11 cellular contexts compared by ENCODE assay signal in the genomic region with DNA sequence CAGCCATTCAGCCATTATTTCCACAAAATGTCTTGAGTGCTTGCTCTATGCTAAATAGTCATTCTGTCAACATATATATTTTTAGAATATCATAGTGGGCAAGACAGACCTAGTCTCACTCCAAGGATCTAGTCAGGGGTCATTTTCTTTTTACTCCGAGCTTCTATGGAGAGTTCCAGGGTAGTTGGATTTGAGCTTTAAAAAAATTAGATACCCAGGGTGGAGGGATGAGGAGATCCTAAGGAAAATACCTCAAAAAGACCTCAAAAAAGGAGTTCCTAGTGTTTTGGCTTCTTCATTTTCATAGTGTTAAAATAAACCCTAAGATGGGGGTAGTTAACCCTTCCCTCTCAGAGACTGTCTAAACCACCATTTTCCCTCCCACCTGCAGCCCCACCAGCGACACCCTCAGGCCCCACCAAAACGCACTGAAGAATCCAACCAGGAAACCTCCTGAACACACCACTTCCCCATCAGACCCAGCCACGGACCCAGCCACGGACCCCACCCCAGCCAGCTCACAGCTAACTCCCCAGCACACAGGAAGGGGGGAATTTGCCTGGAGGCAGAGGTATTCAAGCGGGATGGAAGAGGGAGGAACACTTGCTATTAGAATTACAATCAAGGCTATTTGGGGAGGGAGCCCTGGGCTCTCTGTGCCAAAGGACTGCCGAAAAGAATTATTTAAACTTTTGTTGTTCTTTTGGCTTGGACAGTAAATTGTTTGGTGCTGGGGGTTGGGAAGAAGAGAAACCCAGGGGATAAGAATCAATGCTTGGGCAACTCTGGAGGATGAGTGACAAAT. TPM values are rescaled to one million over a fixed set of nuclear protein-coding genes. Genes with fewer than 3 reads are reported as not detected.
DNase-seq lines count a peak whose midpoint lies in the region; ATAC-seq and TF ChIP-seq lines count a peak whose summit lies in the region.
"Had no signal": no experiment of that assay in that cellular context is flagged by ENCODE, and none has a peak within 500 bp of the region (broad histone marks: within the 10 kb centered on the region; RNA-seq: fewer than 3 reads in every experiment).

No MANE protein-coding gene starts in this region.

- H3K36me3 ChIP-seq in BE2C, result no peaks in the 10 kb centered on the region
- no peaks in the 10 kb centered on the region for H3K36me3 ChIP-seq in HAP-1 (replicated peaks)
- H3K36me3 ChIP-seq: adrenal gland had no signal

- CTCF ChIA-PET in activated B cell treated with CpG ODN at 0.5 μM for 24 hours (lab: Charles Lee), result interaction anchor here (0.6 kb wide), 1 partner anchor 35 kb away, joined by 3 read pairs; no protein-coding TSS in a partner anchor

- peak overlapping the region; percentile 75 for H3K4me3 ChIP-seq in BE2C (ENCODE audit: low read depth, low read length)
- peak overlapping the region; percentile 40 for H3K4me3 ChIP-seq in HAP-1

- H3K9me3 Mint-ChIP-seq in activated B cell treated with CpG ODN at 0.5 μM for 24 hours (no peaks in the 10 kb centered on the region), immature natural killer cell (no peaks in the 10 kb centered on the region)

- H3K9me3 ChIP-seq in BE2C (no peaks in the 10 kb centered on the region), HAP-1 (no peaks in the 10 kb centered on the region)
- H3K9me3 ChIP-seq: adrenal gland had no signal

- H3K4me1 Mint-ChIP-seq in activated B cell treated with CpG ODN at 0.5 μM for 24 hours (peaks cover 20% of the 10 kb centered on the region), immature natural killer cell (peaks cover 20 to 24% of the 10 kb centered on the region in 2 donors)

- intact Hi-C loops in activated B cell treated with CpG ODN at 0.5 μM for 24 hours (cut with micrococcal nuclease), result no loop called here

- H3K4me3 Mint-ChIP-seq in activated B cell treated with CpG ODN at 0.5 μM for 24 hours (peak overlapping the region; percentile 9), immature natural killer cell (peak overlapping the region in 3 of 5 donors; percentile 70 to 81 (median 76))

- H3K27me3 Mint-ChIP-seq in activated B cell treated with CpG ODN at 0.5 μM for 24 hours, result peaks cover 34% of the 10 kb centered on the region
- H3K27me3 Mint-ChIP-seq in immature natural killer cell (ENCODE audit: low read depth in 3 of 3), result peaks cover 2 to 24% (median 20%) of the 10 kb centered on the region in 3 donors

- no peak for DNase-seq in BE2C
- peak; percentile 64 to 69 for DNase-seq in HAP-1 (ENCODE audit: low spot score in 2 of 2)
- DNase-seq in activated B cell treated with CpG ODN at 0.5 μM for 24 hours, result no peak
- no peak for DNase-seq in immature natural killer cell
- DNase-seq in activated CD8-positive, alpha-beta memory T cell treated with anti-CD3 and anti-CD28 coated beads, Interleukin-2, amount 50 U/mL, for 48 hours, result no peak
- no peak for DNase-seq in mucosa of gallbladder (ENCODE audit: low spot score)
- DNase-seq in GM19238 (ENCODE audit: insufficient read length, low spot score), result no peak
- DNase-seq: GF-D8 had no signal

- no peaks in the 10 kb centered on the region for H3K27me3 ChIP-seq in BE2C
- peaks cover 10% of the 10 kb centered on the region for H3K27me3 ChIP-seq in HAP-1 (ENCODE audit: low read depth)
- H3K27me3 ChIP-seq: adrenal gland, foreskin keratinocyte had no signal

- in situ Hi-C loops in HAP-1 (cut with MboI; ENCODE audit: low sequenced_read_pairs), result no loop called here

- H3K4me1 ChIP-seq in BE2C (peaks cover 8% of the 10 kb centered on the region), HAP-1 (peaks cover 14% of the 10 kb centered on the region)

- no peak for ATAC-seq in activated B cell treated with CpG ODN at 0.5 μM for 24 hours (ENCODE audit: low read depth)
- ATAC-seq in GM18498 (IDR thresholded peaks at IDR 0.05; ENCODE audit: unreplicated experiment), result no peak
- ATAC-seq: foreskin keratinocyte had no signal

- no peaks in the 10 kb centered on the region for H3K36me3 Mint-ChIP-seq in activated B cell treated with CpG ODN at 0.5 μM for 24 hours (ENCODE audit: low read depth)
- H3K36me3 Mint-ChIP-seq in immature natural killer cell, result peaks cover 0 to 2% (median 0%) of the 10 kb centered on the region in 3 donors

- no peak overlapping the region for H3K27ac Mint-ChIP-seq in activated B cell treated with CpG ODN at 0.5 μM for 24 hours
- H3K27ac Mint-ChIP-seq in immature natural killer cell, result no peak overlapping the region

- TF ChIP-seq CTCF in BE2C (IDR thresholded peaks at IDR 0.05; ENCODE audit: low read depth, low read length), result no peak
- no peak for TF ChIP-seq CTCF in activated B cell treated with CpG ODN at 0.5 μM for 24 hours (IDR thresholded peaks at IDR 0.05)

- POLR2A ChIA-PET in activated B cell treated with CpG ODN at 0.5 μM for 24 hours (lab: Charles Lee), result no interaction called here

RNA-seq across cellular contexts. Expression of gene ETV4, which starts 2.2 kb away (rescaled TPM):
- 146 TPM for polyA plus RNA-seq in BE2C (2012; ENCODE audit: insufficient read depth, insufficient read length, low read depth)
- total RNA-seq in activated B cell treated with CpG ODN at 0.5 μM for 24 hours (0.10 TPM in 1 of 2 replicates, not detected in the other), mucosa of gallbladder (47.6 TPM)
- not detected for polyA plus RNA-seq in immature natural killer cell

Comparison
In these comparisons a context has a peak if more than half of its experiments do, and no peak if none do; other contexts are left out.
1. DNase-seq: peak in HAP-1 (2 of 2); none in BE2C (single experiment), activated B cell treated with CpG ODN at 0.5 μM for 24 hours (single experiment), immature natural killer cell (0 of 3), activated CD8-positive, alpha-beta memory T cell treated with anti-CD3 and anti-CD28 coated beads, Interleukin-2, amount 50 U/mL, for 48 hours (single experiment), mucosa of gallbladder (single experiment) and GM19238 (single experiment).
2. RNA of gene ETV4, which starts 2.2 kb away (total RNA-seq): 47.6 TPM in mucosa of gallbladder (single experiment); 0.10 TPM in activated B cell treated with CpG ODN at 0.5 μM for 24 hours; every median in the first group is over 10 times any median in the second.